Comparison of ENCODE assay signal across 3 cellular contexts in the genomic region with DNA sequence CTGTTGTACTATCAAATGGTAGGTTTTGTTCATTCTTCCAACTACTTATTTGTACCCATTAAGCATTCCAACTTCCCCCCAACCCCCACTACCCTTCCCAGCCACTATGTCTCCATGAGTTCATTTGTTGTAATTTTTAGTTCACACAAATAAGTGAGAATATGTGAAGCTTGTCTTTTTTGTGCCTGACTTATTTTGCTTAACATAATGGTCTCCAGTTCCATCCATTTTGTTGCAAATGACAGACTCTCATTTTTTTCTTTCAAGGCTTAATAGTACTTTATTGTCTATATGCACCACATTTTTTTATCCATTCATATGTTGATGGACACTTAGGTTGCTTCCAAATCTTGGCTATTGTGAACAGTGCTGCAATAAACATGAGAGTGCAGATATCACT.
"Had no signal": no experiment of that assay in that cellular context is flagged by ENCODE, and none has a peak within 500 bp of the region (broad histone marks: within the 10 kb centered on the region; RNA-seq: fewer than 3 reads in every experiment).

No MANE protein-coding gene starts in this region.

- ATAC-seq: GM12878 had no signal

- H3K4me3 ChIP-seq: GM12878 had no signal

- DNase-seq: GDM1, GF-D8 had no signal
